Comparison of ENCODE assay signal across 32 cellular contexts in the genomic region with DNA sequence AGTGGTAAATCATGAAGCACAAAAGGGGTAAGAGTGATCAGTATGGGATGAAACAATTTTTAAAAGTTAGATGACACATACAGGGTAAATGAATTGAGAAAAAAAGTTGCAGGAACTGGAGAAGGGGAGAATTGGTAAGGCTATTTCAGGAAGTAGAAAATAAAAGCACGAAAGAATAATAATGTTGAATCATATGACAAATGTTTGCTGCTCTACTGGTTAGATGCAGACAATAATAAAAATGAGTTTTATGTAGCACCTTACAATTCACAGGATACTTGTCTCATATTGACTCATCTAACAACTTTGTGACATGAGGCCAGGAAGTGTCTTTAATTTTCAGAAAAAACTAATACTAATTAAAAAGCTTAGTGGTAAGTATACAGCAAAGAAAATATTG.
"Had no signal": no experiment of that assay in that cellular context is flagged by ENCODE, and none has a peak within 500 bp of the region (broad histone marks: within the 10 kb centered on the region; RNA-seq: fewer than 3 reads in every experiment).

No MANE protein-coding gene starts in this region.

- H3K27me3 Mint-ChIP-seq: activated CD4-positive, alpha-beta memory T cell treated with anti-CD3 and anti-CD28 coated beads, Interleukin-2, amount 10 ng/mL, durations not matched to agents 7 days and 5 days; activated CD8-positive, alpha-beta memory T cell treated with anti-CD3 and anti-CD28 coated beads, Interleukin-2, amount 10 ng/mL, durations not matched to agents 7 days and 5 days; activated naive CD4-positive, alpha-beta T cell treated with anti-CD3 and anti-CD28 coated beads, Interleukin-2, amount 10 ng/mL, durations not matched to agents 7 days and 5 days; activated naive CD8-positive, alpha-beta T cell; T-cell had no signal

- H3K27ac Mint-ChIP-seq: activated B cell treated with CpG ODN at 0.5 μM for 24 hours; activated CD4-positive, alpha-beta memory T cell treated with anti-CD3 and anti-CD28 coated beads, Interleukin-2, amount 10 ng/mL, durations not matched to agents 7 days and 5 days; activated CD8-positive, alpha-beta memory T cell treated with anti-CD3 and anti-CD28 coated beads, Interleukin-2, amount 10 ng/mL, durations not matched to agents 7 days and 5 days; activated naive CD4-positive, alpha-beta T cell treated with anti-CD3 and anti-CD28 coated beads, Interleukin-2, amount 10 ng/mL, durations not matched to agents 7 days and 5 days; activated naive CD8-positive, alpha-beta T cell; activated naive CD8-positive, alpha-beta T cell treated with anti-CD3 and anti-CD28 coated beads, Interleukin-2, amount 50 U/mL, for 24 hours; T-cell had no signal

- H3K9me3 Mint-ChIP-seq: activated naive CD4-positive, alpha-beta T cell treated with anti-CD3 and anti-CD28 coated beads, Interleukin-2, amount 10 ng/mL, durations not matched to agents 7 days and 5 days had no signal

- H3K36me3 ChIP-seq: brain microvascular endothelial cell, MG63 had no signal

- H3K27me3 ChIP-seq: brain microvascular endothelial cell, MG63 had no signal

- H3K36me3 Mint-ChIP-seq: activated CD8-positive, alpha-beta memory T cell treated with anti-CD3 and anti-CD28 coated beads, Interleukin-2, amount 10 ng/mL, durations not matched to agents 7 days and 5 days; activated naive CD4-positive, alpha-beta T cell treated with anti-CD3 and anti-CD28 coated beads, Interleukin-2, amount 10 ng/mL, durations not matched to agents 7 days and 5 days; activated naive CD8-positive, alpha-beta T cell; T-cell had no signal

- H3K4me1 Mint-ChIP-seq: activated CD4-positive, alpha-beta memory T cell treated with anti-CD3 and anti-CD28 coated beads, Interleukin-2, amount 10 ng/mL, durations not matched to agents 7 days and 5 days; activated CD8-positive, alpha-beta memory T cell treated with anti-CD3 and anti-CD28 coated beads, Interleukin-2, amount 10 ng/mL, durations not matched to agents 7 days and 5 days; activated naive CD4-positive, alpha-beta T cell treated with anti-CD3 and anti-CD28 coated beads, Interleukin-2, amount 10 ng/mL, durations not matched to agents 7 days and 5 days; activated naive CD8-positive, alpha-beta T cell treated with anti-CD3 and anti-CD28 coated beads, Interleukin-2, amount 50 U/mL, for 24 hours; T-cell had no signal

- ATAC-seq: activated CD8-positive, alpha-beta memory T cell treated with anti-CD3 and anti-CD28 coated beads, Interleukin-2, amount 10 ng/mL, durations not matched to agents 7 days and 5 days; activated naive CD8-positive, alpha-beta T cell treated with anti-CD3 and anti-CD28 coated beads, Interleukin-2, amount 50 U/mL, for 24 hours; Right ventricle myocardium inferior; SK-N-SH treated with all-trans-retinoic acid at 6 μM for 48 hours; T-cell had no signal

- DNase-seq: activated B cell treated with CpG ODN at 0.5 μM for 24 hours; activated CD4-positive, alpha-beta memory T cell treated with anti-CD3 and anti-CD28 coated beads, Interleukin-2, amount 10 ng/mL, durations not matched to agents 7 days and 5 days; activated CD4-positive, alpha-beta T cell treated with anti-CD3 and anti-CD28 coated beads for 1 hour; activated CD4-positive, alpha-beta T cell treated with anti-CD3 and anti-CD28 coated beads for 48 hours; activated CD8-positive, alpha-beta memory T cell treated with anti-CD3 and anti-CD28 coated beads for 24 hours; activated CD8-positive, alpha-beta memory T cell treated with anti-CD3 and anti-CD28 coated beads, Interleukin-2, amount 10 ng/mL, durations not matched to agents 7 days and 5 days; activated CD8-positive, alpha-beta memory T cell treated with anti-CD3 and anti-CD28 coated beads, Interleukin-2, amount 50 U/mL, for 48 hours; activated effector memory CD4-positive, alpha-beta T cell treated with Interleukin-2 at 50 U/mL for 16 hours; activated naive CD4-positive, alpha-beta T cell treated with anti-CD3 and anti-CD28 coated beads, Interleukin-2, amount 10 ng/mL, durations not matched to agents 7 days and 5 days; activated naive CD8-positive, alpha-beta T cell treated with anti-CD3 and anti-CD28 coated beads, Interleukin-2, amount 50 U/mL, for 24 hours; activated T-cell treated with anti-CD3 and anti-CD28 coated beads, Interleukin-2, amount 50 U/mL, for 48 hours; anterior cingulate cortex; brain microvascular endothelial cell; central memory CD4-positive, alpha-beta T cell; Kasumi-1; MG63; NCI-H1048; NCI-H1105 treated with DMSO at 0.1 percent for 48 hours; NCI-H1436 treated with DMSO at 0.1 percent for 48 hours; NCI-H1694 treated with DMSO at 0.1 percent for 48 hours; NCI-H2029; NCI-H345; NCI-H524 treated with DMSO at 0.1 percent for 48 hours; SIG-M5; T-cell; T-helper 2 cell; T-helper 9 cell had no signal

- H3K27ac ChIP-seq: brain microvascular endothelial cell, RWPE1, VCaP had no signal

- H3K4me3 Mint-ChIP-seq: activated B cell treated with CpG ODN at 0.5 μM for 24 hours; activated CD4-positive, alpha-beta memory T cell treated with anti-CD3 and anti-CD28 coated beads, Interleukin-2, amount 10 ng/mL, durations not matched to agents 7 days and 5 days; activated CD8-positive, alpha-beta memory T cell treated with anti-CD3 and anti-CD28 coated beads, Interleukin-2, amount 10 ng/mL, durations not matched to agents 7 days and 5 days; activated naive CD4-positive, alpha-beta T cell treated with anti-CD3 and anti-CD28 coated beads, Interleukin-2, amount 10 ng/mL, durations not matched to agents 7 days and 5 days; activated naive CD8-positive, alpha-beta T cell; activated naive CD8-positive, alpha-beta T cell treated with anti-CD3 and anti-CD28 coated beads, Interleukin-2, amount 50 U/mL, for 24 hours; T-cell had no signal

- H3K4me3 ChIP-seq: MG63 had no signal
